Comparison of ENCODE assay signal across 25 cellular contexts in genomic region chr17:4610162-4610561, GRCh38. TPM values are rescaled to one million over a fixed set of nuclear protein-coding genes. Genes with fewer than 3 reads are reported as not detected.
"Had no signal": no experiment of that assay in that cellular context is flagged by ENCODE, and none has a peak within 500 bp of the region (broad histone marks: within the 10 kb centered on the region; RNA-seq: fewer than 3 reads in every experiment).

No MANE protein-coding gene starts in this region.

- H3K27ac ChIP-seq: body of pancreas, dorsolateral prefrontal cortex, epithelial cell of prostate, prostate gland, uterus had no signal

- DNase-seq: activated CD4-positive, alpha-beta T cell treated with anti-CD3 and anti-CD28 coated beads, Interleukin-2, amount 10 ng/mL, durations not matched to agents 24 days and 14 days; activated CD4-positive, CD25-positive, alpha-beta regulatory T cell; activated CD8-positive, alpha-beta T cell treated with anti-CD3 and anti-CD28 coated beads for 36 hours; activated naive CD4-positive, alpha-beta T cell treated with Interleukin-2 at 50 U/mL for 16 hours; activated naive CD8-positive, alpha-beta T cell treated with anti-CD3 and anti-CD28 coated beads, Interleukin-2, amount 10 ng/mL, durations not matched to agents 7 days and 5 days; activated T-cell treated with anti-CD3 and anti-CD28 coated beads, Interleukin-2, amount 50 U/mL, for 1 hour; body of pancreas; caudate nucleus; dorsolateral prefrontal cortex; foreskin melanocyte; head of caudate nucleus; kidney glomerular epithelial cell; mesendoderm; natural killer cell; nucleus accumbens; right cardiac atrium; stimulated activated CD4-positive, alpha-beta T cell treated with anti-CD3 and anti-CD28 coated beads, Interleukin-4, amount 100 ng/mL, for 4 hours; stimulated activated naive B cell treated with anti-CD40 and anti-IgM and Interleukin-4, amounts not matched to agents 10 μg/mL and 1 μg/mL and 100 μg/mL, for 72 hours; T-helper 1 cell; T-helper 9 cell; uterus had no signal

- H3K4me1 Mint-ChIP-seq: activated CD4-positive, alpha-beta T cell treated with anti-CD3 and anti-CD28 coated beads, Interleukin-2, amount 10 ng/mL, durations not matched to agents 24 days and 14 days; activated naive CD8-positive, alpha-beta T cell treated with anti-CD3 and anti-CD28 coated beads, Interleukin-2, amount 10 ng/mL, durations not matched to agents 7 days and 5 days; natural killer cell had no signal

- H3K27me3 ChIP-seq: body of pancreas, dorsolateral prefrontal cortex, uterus had no signal

- ATAC-seq: activated CD8-positive, alpha-beta T cell treated with anti-CD3 and anti-CD28 coated beads for 36 hours; body of pancreas; natural killer cell; right cardiac atrium; stimulated activated naive B cell treated with anti-CD40 and anti-IgM and Interleukin-4, amounts not matched to agents 10 μg/mL and 1 μg/mL and 100 μg/mL, for 72 hours had no signal

- H3K4me1 ChIP-seq: prostate gland had no signal

- H3K9me3 Mint-ChIP-seq: activated CD4-positive, alpha-beta T cell treated with anti-CD3 and anti-CD28 coated beads, Interleukin-2, amount 10 ng/mL, durations not matched to agents 24 days and 14 days; activated CD8-positive, alpha-beta T cell treated with anti-CD3 and anti-CD28 coated beads for 36 hours; activated naive CD8-positive, alpha-beta T cell treated with anti-CD3 and anti-CD28 coated beads, Interleukin-2, amount 10 ng/mL, durations not matched to agents 7 days and 5 days; activated T-helper 2 cell treated with anti-CD3 and anti-CD28 coated beads, Interferon-gamma antibody, Interleukin-2, Interleukin-4, amounts not matched to agents 10 μg/mL and 5 μg/mL and 100 μg/mL, durations not matched to agents 14 hours and 24 hours and 36 hours; natural killer cell; stimulated activated naive B cell treated with anti-CD40 and anti-IgM and Interleukin-4, amounts not matched to agents 10 μg/mL and 1 μg/mL and 100 μg/mL, for 72 hours had no signal

- H3K9me3 ChIP-seq: body of pancreas, prostate gland, uterus had no signal

- H3K27ac Mint-ChIP-seq: activated CD4-positive, alpha-beta T cell treated with anti-CD3 and anti-CD28 coated beads, Interleukin-2, amount 10 ng/mL, durations not matched to agents 24 days and 14 days; activated CD8-positive, alpha-beta T cell treated with anti-CD3 and anti-CD28 coated beads for 36 hours; activated naive CD8-positive, alpha-beta T cell treated with anti-CD3 and anti-CD28 coated beads, Interleukin-2, amount 10 ng/mL, durations not matched to agents 7 days and 5 days; activated T-helper 2 cell treated with anti-CD3 and anti-CD28 coated beads, Interferon-gamma antibody, Interleukin-2, Interleukin-4, amounts not matched to agents 10 μg/mL and 5 μg/mL and 100 μg/mL, durations not matched to agents 14 hours and 24 hours and 36 hours; natural killer cell; stimulated activated naive B cell treated with anti-CD40 and anti-IgM and Interleukin-4, amounts not matched to agents 10 μg/mL and 1 μg/mL and 100 μg/mL, for 72 hours had no signal

- H3K4me3 Mint-ChIP-seq: activated CD4-positive, alpha-beta T cell treated with anti-CD3 and anti-CD28 coated beads, Interleukin-2, amount 10 ng/mL, durations not matched to agents 24 days and 14 days; activated CD8-positive, alpha-beta T cell treated with anti-CD3 and anti-CD28 coated beads for 36 hours; activated naive CD8-positive, alpha-beta T cell treated with anti-CD3 and anti-CD28 coated beads, Interleukin-2, amount 10 ng/mL, durations not matched to agents 7 days and 5 days; natural killer cell; stimulated activated naive B cell treated with anti-CD40 and anti-IgM and Interleukin-4, amounts not matched to agents 10 μg/mL and 1 μg/mL and 100 μg/mL, for 72 hours had no signal

- H3K36me3 Mint-ChIP-seq: activated naive CD8-positive, alpha-beta T cell treated with anti-CD3 and anti-CD28 coated beads, Interleukin-2, amount 10 ng/mL, durations not matched to agents 7 days and 5 days; natural killer cell; stimulated activated naive B cell treated with anti-CD40 and anti-IgM and Interleukin-4, amounts not matched to agents 10 μg/mL and 1 μg/mL and 100 μg/mL, for 72 hours had no signal

- H3K36me3 ChIP-seq: prostate gland, uterus had no signal

- H3K4me3 ChIP-seq: body of pancreas, dorsolateral prefrontal cortex, prostate gland, uterus had no signal

RNA-seq across cellular contexts. Expression of gene SMTNL2, which starts 25.8 kb away (rescaled TPM):
- total RNA-seq: activated CD4-positive, alpha-beta T cell treated with anti-CD3 and anti-CD28 coated beads, Interleukin-2, amount 10 ng/mL, durations not matched to agents 24 days and 14 days; activated CD8-positive, alpha-beta T cell treated with anti-CD3 and anti-CD28 coated beads for 36 hours; activated naive CD8-positive, alpha-beta T cell treated with anti-CD3 and anti-CD28 coated beads, Interleukin-2, amount 10 ng/mL, durations not matched to agents 7 days and 5 days; activated T-helper 2 cell treated with anti-CD3 and anti-CD28 coated beads, Interferon-gamma antibody, Interleukin-2, Interleukin-4, amounts not matched to agents 10 μg/mL and 5 μg/mL and 100 μg/mL, durations not matched to agents 14 hours and 24 hours and 36 hours; liver; natural killer cell had no signal

RNA-seq across cellular contexts. Expression of gene ALOX15, which starts 31.3 kb away (rescaled TPM):
- total RNA-seq: activated CD4-positive, alpha-beta T cell treated with anti-CD3 and anti-CD28 coated beads, Interleukin-2, amount 10 ng/mL, durations not matched to agents 24 days and 14 days; activated CD8-positive, alpha-beta T cell treated with anti-CD3 and anti-CD28 coated beads for 36 hours; activated naive CD8-positive, alpha-beta T cell treated with anti-CD3 and anti-CD28 coated beads, Interleukin-2, amount 10 ng/mL, durations not matched to agents 7 days and 5 days; activated T-helper 2 cell treated with anti-CD3 and anti-CD28 coated beads, Interferon-gamma antibody, Interleukin-2, Interleukin-4, amounts not matched to agents 10 μg/mL and 5 μg/mL and 100 μg/mL, durations not matched to agents 14 hours and 24 hours and 36 hours; body of pancreas; natural killer cell had no signal

RNA-seq across cellular contexts. Expression of gene GGT6, which starts 49.8 kb away (rescaled TPM):
- total RNA-seq: activated CD4-positive, alpha-beta T cell treated with anti-CD3 and anti-CD28 coated beads, Interleukin-2, amount 10 ng/mL, durations not matched to agents 24 days and 14 days; activated CD8-positive, alpha-beta T cell treated with anti-CD3 and anti-CD28 coated beads for 36 hours; activated naive CD8-positive, alpha-beta T cell treated with anti-CD3 and anti-CD28 coated beads, Interleukin-2, amount 10 ng/mL, durations not matched to agents 7 days and 5 days; activated T-helper 2 cell treated with anti-CD3 and anti-CD28 coated beads, Interferon-gamma antibody, Interleukin-2, Interleukin-4, amounts not matched to agents 10 μg/mL and 5 μg/mL and 100 μg/mL, durations not matched to agents 14 hours and 24 hours and 36 hours; natural killer cell; right cardiac atrium had no signal
- polyA plus RNA-seq: right cardiac atrium had no signal
